7 cellular contexts compared by ENCODE assay signal in genomic region chr15:59492389-59493377, GRCh38. TPM values are rescaled to one million over a fixed set of nuclear protein-coding genes. Genes with fewer than 3 reads are reported as not detected.
DNase-seq lines count a peak whose midpoint lies in the region; ATAC-seq, FAIRE-seq and TF ChIP-seq lines count a peak whose summit lies in the region.

No MANE protein-coding gene starts in this region.

- H3K4me3 Mint-ChIP-seq in T-helper 17 cell: peak overlapping the region; percentile 12

- H3K9me3 ChIP-seq in T-helper 17 cell (ENCODE audit: control insufficient read depth, low read length, poor library complexity, severe bottlenecking): no peaks in the 10 kb centered on the region

- no peak overlapping the region for H3K27ac Mint-ChIP-seq in T-helper 17 cell

- TF ChIP-seq POLR2A in GM12892 (IDR thresholded peaks at IDR 0.05; ENCODE audit: low read depth, low read length): no peak

- intact Hi-C loops in sciatic nerve (cut with DNase I): loop anchor here (10.0 kb wide), 1 partner anchor 518 kb away; no protein-coding TSS in a partner anchor

- H3K4me1 Mint-ChIP-seq in T-helper 17 cell: peaks cover 3% of the 10 kb centered on the region

- peaks cover 6% of the 10 kb centered on the region for H3K27me3 Mint-ChIP-seq in T-helper 17 cell

- DNase-seq in GM12892 (ENCODE audit: insufficient read length) (peak; percentile 19), NCI-H1092 (lab: John Stamatoyannopoulos, UW) (peak; percentile 9), T-helper 17 cell (peak; percentile 22 to 32 (median 25)), anterior cingulate cortex (lab: John Stamatoyannopoulos, UW) (peak in 56 of 58 donors; percentile 1 to 80 (median 48)), hepatic stellate cell (ENCODE audit: low spot score) (peak; percentile 50), sciatic nerve (ENCODE audit: low spot score) (peak; percentile 75)

- peak; percentile 96 for FAIRE-seq in GM12892 (lab: Jason Lieb, UNC)

- peak; percentile 75 for ATAC-seq in T-helper 17 cell
- ATAC-seq in sciatic nerve: peak; percentile 96
- ATAC-seq in GM19351 (IDR thresholded peaks at IDR 0.05; ENCODE audit: unreplicated experiment): no peak

- peaks cover 2% of the 10 kb centered on the region for H3K36me3 Mint-ChIP-seq in T-helper 17 cell (ENCODE audit: low read depth)

RNA-seq across cellular contexts. Expression of gene FAM81A, which starts 54.7 kb away (rescaled TPM):
- polyA plus RNA-seq in GM12892 (2012; ENCODE audit: missing spikeins): 18.4 TPM
- total RNA-seq in T-helper 17 cell (not detected), sciatic nerve (18.2 TPM)

Comparison
In these comparisons a context has a peak if more than half of its experiments do, and no peak if none do; other contexts are left out.
1. DNase-seq: peak in every context shown above with its lines; median percentile 75 in sciatic nerve; 50 in hepatic stellate cell; 48 in anterior cingulate cortex; 25 in T-helper 17 cell; 19 in GM12892; 9 in NCI-H1092.
2. RNA of gene FAM81A, which starts 54.7 kb away (total RNA-seq): 18.2 TPM in sciatic nerve (single experiment); not detected in T-helper 17 cell; every median in the first group is over 10 times any median in the second.